8 cellular contexts compared by ENCODE assay signal in genomic region chr3:57228734-57229505, GRCh38. TPM values are rescaled to one million over a fixed set of nuclear protein-coding genes. Genes with fewer than 3 reads are reported as not detected.
DNase-seq lines count a peak whose midpoint lies in the region; ATAC-seq and TF ChIP-seq lines count a peak whose summit lies in the region.

No MANE protein-coding gene starts in this region.

- peak overlapping the region; percentile 84 for H3K27ac ChIP-seq in layer of hippocampus (ENCODE audit: low read depth, low read length)
- H3K27ac ChIP-seq in thoracic aorta, result peak overlapping the region; percentile 84 to 85

- H3K4me1 ChIP-seq in thoracic aorta (ENCODE audit: control insufficient read depth in 1 of 2, low read depth in 2 of 2), result peaks cover 23 to 36% of the 10 kb centered on the region in 2 donors

- TF ChIP-seq CTCF in astrocyte of the spinal cord (IDR thresholded peaks at IDR 0.05; ENCODE audit: low read depth, low read length), result no peak
- no peak for TF ChIP-seq CTCF in thoracic aorta (IDR thresholded peaks at IDR 0.05)

- ATAC-seq in thoracic aorta (ENCODE audit: insufficient number of reproducible peaks, low FRiP score, low read depth), result no peak
- no peak for ATAC-seq in HG03354 (IDR thresholded peaks at IDR 0.05; ENCODE audit: poor library complexity, severe bottlenecking, unreplicated experiment)

- H3K27me3 ChIP-seq in layer of hippocampus (ENCODE audit: control insufficient read depth, insufficient read depth, low read length) (no peaks in the 10 kb centered on the region), thoracic aorta (replicated peaks; ENCODE audit: insufficient read depth) (no peaks in the 10 kb centered on the region)

- in situ Hi-C loops in astrocyte of the spinal cord (cut with HindIII; ENCODE audit: low sequenced_read_pairs), result no loop called here

- H3K9me3 ChIP-seq in thoracic aorta, result no peaks in the 10 kb centered on the region

- H3K4me3 ChIP-seq in astrocyte of the spinal cord (ENCODE audit: low read depth, low read length) (peak overlapping the region; percentile 84), thoracic aorta (peak overlapping the region; percentile 96)

- intact Hi-C loops in posterior vena cava (cut with DNase I), result loop anchor here in 1 of 2 donors (10.0 kb wide), 3 partner anchors 54 to 224 kb away; no protein-coding TSS in a partner anchor

- DNase-seq in NCI-H1417 (lab: John Stamatoyannopoulos, UW) (peak in 2 of 3 experiments; percentile 21 to 25), NCI-H1417 treated with DMSO at 0.1 percent for 48 hours (lab: John Stamatoyannopoulos, UW) (no peak), MV-4-11 (lab: John Stamatoyannopoulos, UW) (peak; percentile 80), astrocyte of the spinal cord (ENCODE audit: low read depth, low spot score) (peak; percentile 45), thoracic aorta (ENCODE audit: low spot score) (no peak), posterior vena cava (ENCODE audit: low spot score) (no peak)

- H3K36me3 ChIP-seq in thoracic aorta, result no peaks in the 10 kb centered on the region

RNA-seq across cellular contexts. Expression of gene APPL1, which starts 1.4 kb away (rescaled TPM):
- total RNA-seq in thoracic aorta (10 to 100 TPM; 47.0 to 53.8 TPM), posterior vena cava (10 to 100 TPM; 43.5 to 50.6 TPM)

RNA-seq across cellular contexts. Expression of gene HESX1, which starts 29.1 kb away (rescaled TPM):
- total RNA-seq in thoracic aorta, result 1 to 10 TPM; 1.7 to 2.0 TPM
- total RNA-seq in posterior vena cava, result under 1 TPM; 0.62 to 0.83 TPM

Comparison
In these comparisons a context has a peak if more than half of its experiments do, and no peak if none do; other contexts are left out.
1. DNase-seq: peak in NCI-H1417 (2 of 3), MV-4-11 (single experiment) and astrocyte of the spinal cord (single experiment); none in NCI-H1417 treated with DMSO at 0.1 percent for 48 hours (single experiment), thoracic aorta (single experiment) and posterior vena cava (single experiment).